Comparison of ENCODE assay signal across 26 cellular contexts in the genomic region with DNA sequence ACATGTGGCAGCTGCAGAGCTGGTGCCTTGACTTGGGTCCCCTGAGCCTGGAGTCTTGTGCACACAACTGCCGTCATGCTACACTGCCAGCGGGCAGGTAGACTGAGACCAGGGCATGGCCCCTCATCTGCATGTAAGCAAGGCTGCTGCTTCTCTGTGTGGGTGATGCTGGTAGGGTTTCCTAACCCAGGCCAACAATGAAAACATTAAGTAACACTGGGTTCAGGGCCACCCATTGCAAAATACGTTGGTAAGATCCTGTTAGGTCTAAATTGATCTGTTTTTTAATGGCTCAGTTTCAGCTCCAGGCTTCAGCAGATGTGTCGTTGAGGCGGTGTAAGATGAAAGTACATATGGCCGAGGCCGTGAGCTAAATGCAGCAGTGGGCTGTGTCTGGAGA.
DNase-seq lines count a peak whose midpoint lies in the region; ATAC-seq and TF ChIP-seq lines count a peak whose summit lies in the region.
"Had no signal": no experiment of that assay in that cellular context is flagged by ENCODE, and none has a peak within 500 bp of the region (broad histone marks: within the 10 kb centered on the region; RNA-seq: fewer than 3 reads in every experiment).

No MANE protein-coding gene starts in this region.

- no peaks in the 10 kb centered on the region for H3K36me3 ChIP-seq in adipocyte (ENCODE audit: control insufficient read depth, insufficient read depth, low read length, severe bottlenecking)
- no peaks in the 10 kb centered on the region for H3K36me3 ChIP-seq in trophoblast cell (ENCODE audit: control insufficient read depth in 1 of 2, insufficient read depth in 2 of 2, low read length in 2 of 2)
- H3K36me3 ChIP-seq: adrenal gland, brain microvascular endothelial cell, ovary, uterus had no signal

- ATAC-seq in stimulated activated naive B cell treated with anti-CD40 and anti-IgM and Interleukin-4, amounts not matched to agents 10 μg/mL and 1 μg/mL and 100 μg/mL, for 72 hours (replicated peaks) = no peak
- ATAC-seq: activated CD8-positive, alpha-beta memory T cell treated with anti-CD3 and anti-CD28 coated beads, Interleukin-2, amount 10 ng/mL, durations not matched to agents 7 days and 5 days; GM12878; mucosa of descending colon had no signal

- H3K4me1 ChIP-seq in adipocyte (ENCODE audit: control insufficient read depth, insufficient read depth, low read length) (peaks cover 7% of the 10 kb centered on the region), trophoblast cell (ENCODE audit: control insufficient read depth in 1 of 2, insufficient read depth in 2 of 2, low read length in 2 of 2) (peaks cover 2% of the 10 kb centered on the region in 2 experiments)
- H3K4me1 ChIP-seq: adrenal gland, uterus had no signal

- no peak overlapping the region for H2AFZ ChIP-seq in trophoblast cell (ENCODE audit: insufficient read depth, low read length, poor library complexity)

- no peaks in the 10 kb centered on the region for H3K36me3 Mint-ChIP-seq in stimulated activated naive B cell treated with anti-CD40 and anti-IgM and Interleukin-4, amounts not matched to agents 10 μg/mL and 1 μg/mL and 100 μg/mL, for 72 hours
- H3K36me3 Mint-ChIP-seq: activated CD8-positive, alpha-beta memory T cell treated with anti-CD3 and anti-CD28 coated beads, Interleukin-2, amount 10 ng/mL, durations not matched to agents 7 days and 5 days; natural killer cell treated with Interleukin-12 subunit alpha and Interleukin-12 subunit beta and Interleukin-15 and Interleukin-18, amount 100 ng/mL, for 72 hours had no signal

- no peaks in the 10 kb centered on the region for H3K4me1 Mint-ChIP-seq in stimulated activated naive B cell treated with anti-CD40 and anti-IgM and Interleukin-4, amounts not matched to agents 10 μg/mL and 1 μg/mL and 100 μg/mL, for 72 hours
- H3K4me1 Mint-ChIP-seq: activated CD4-positive, alpha-beta T cell treated with anti-CD3 and anti-CD28 coated beads, Interleukin-2, amount 10 ng/mL, durations not matched to agents 24 days and 14 days; activated CD8-positive, alpha-beta memory T cell treated with anti-CD3 and anti-CD28 coated beads, Interleukin-2, amount 10 ng/mL, durations not matched to agents 7 days and 5 days had no signal

- H3K79me2 ChIP-seq in trophoblast cell (ENCODE audit: control insufficient read depth, insufficient read depth, low read length, poor library complexity) = no peaks in the 10 kb centered on the region

- no peak overlapping the region for H2BK5ac ChIP-seq in trophoblast cell (ENCODE audit: low read depth, low read length, poor library complexity)

- no peak overlapping the region for H3K4me3 ChIP-seq in HL-60 (replicated peaks; ENCODE audit: insufficient read depth, low read length)
- H3K4me3 ChIP-seq in adipocyte (ENCODE audit: low read length) = no peak overlapping the region
- no peak overlapping the region for H3K4me3 ChIP-seq in trophoblast cell (ENCODE audit: low read depth, low read length)
- H3K4me3 ChIP-seq: adrenal gland, GM12878, mucosa of descending colon, ovary, smooth muscle cell, uterus had no signal

- H3K79me1 ChIP-seq in trophoblast cell (ENCODE audit: low read length) = no peaks in the 10 kb centered on the region

- H3K4me3 Mint-ChIP-seq in stimulated activated naive B cell treated with anti-CD40 and anti-IgM and Interleukin-4, amounts not matched to agents 10 μg/mL and 1 μg/mL and 100 μg/mL, for 72 hours = no peak overlapping the region
- H3K4me3 Mint-ChIP-seq: activated CD4-positive, alpha-beta T cell treated with anti-CD3 and anti-CD28 coated beads, Interleukin-2, amount 10 ng/mL, durations not matched to agents 24 days and 14 days; activated CD8-positive, alpha-beta memory T cell treated with anti-CD3 and anti-CD28 coated beads, Interleukin-2, amount 10 ng/mL, durations not matched to agents 7 days and 5 days; natural killer cell treated with Interleukin-12 subunit alpha and Interleukin-12 subunit beta and Interleukin-15 and Interleukin-18, amount 100 ng/mL, for 72 hours had no signal

- H3K4me2 ChIP-seq in trophoblast cell (ENCODE audit: low read length) = no peak overlapping the region
- H3K4me2 ChIP-seq: KMS-11, smooth muscle cell had no signal

- no peak overlapping the region for H3K4ac ChIP-seq in trophoblast cell (ENCODE audit: low read depth, low read length)

- no peak overlapping the region for H4K91ac ChIP-seq in trophoblast cell (ENCODE audit: low read depth, low read length)

- no peaks in the 10 kb centered on the region for H3K27me3 Mint-ChIP-seq in stimulated activated naive B cell treated with anti-CD40 and anti-IgM and Interleukin-4, amounts not matched to agents 10 μg/mL and 1 μg/mL and 100 μg/mL, for 72 hours
- H3K27me3 Mint-ChIP-seq: activated CD4-positive, alpha-beta T cell treated with anti-CD3 and anti-CD28 coated beads, Interleukin-2, amount 10 ng/mL, durations not matched to agents 24 days and 14 days; activated CD8-positive, alpha-beta memory T cell treated with anti-CD3 and anti-CD28 coated beads, Interleukin-2, amount 10 ng/mL, durations not matched to agents 7 days and 5 days had no signal

- no peak overlapping the region for H3K9ac ChIP-seq in adipocyte (ENCODE audit: low read length)
- H3K9ac ChIP-seq in trophoblast cell (ENCODE audit: low read length) = no peak overlapping the region
- H3K9ac ChIP-seq: KMS-11 had no signal

- no peak overlapping the region for H4K12ac ChIP-seq in trophoblast cell (ENCODE audit: low read depth, low read length)

- no peak overlapping the region for H2BK120ac ChIP-seq in trophoblast cell (ENCODE audit: insufficient read depth, low read length, poor library complexity)

- no peak overlapping the region for H3K27ac Mint-ChIP-seq in stimulated activated naive B cell treated with anti-CD40 and anti-IgM and Interleukin-4, amounts not matched to agents 10 μg/mL and 1 μg/mL and 100 μg/mL, for 72 hours
- H3K27ac Mint-ChIP-seq: activated CD4-positive, alpha-beta T cell treated with anti-CD3 and anti-CD28 coated beads, Interleukin-2, amount 10 ng/mL, durations not matched to agents 24 days and 14 days; activated CD8-positive, alpha-beta memory T cell treated with anti-CD3 and anti-CD28 coated beads, Interleukin-2, amount 10 ng/mL, durations not matched to agents 7 days and 5 days; natural killer cell treated with Interleukin-12 subunit alpha and Interleukin-12 subunit beta and Interleukin-15 and Interleukin-18, amount 100 ng/mL, for 72 hours had no signal

- TF ChIP-seq CTCF in HL-60 (IDR thresholded peaks at IDR 0.05; ENCODE audit: insufficient read depth, low read length) = no peak

- DNase-seq in HL-60 (ENCODE audit: low read depth in 1 of 2, low spot score in 1 of 2) (peak; percentile 77 to 96), NCI-H187 treated with DMSO at 0.1 percent for 48 hours (lab: John Stamatoyannopoulos, UW) (peak; percentile 83), adipocyte (ENCODE audit: low read depth) (peak; percentile 20), trophoblast cell (peak; percentile 90 to 93), amygdala (lab: John Stamatoyannopoulos, UW) (no peak), NCI-H1417 treated with DMSO at 0.1 percent for 48 hours (lab: John Stamatoyannopoulos, UW) (no peak), DMS53 treated with DMSO at 0.1 percent for 48 hours (lab: John Stamatoyannopoulos, UW; ENCODE audit: unreplicated experiment) (no peak)
- DNase-seq in stimulated activated naive B cell treated with anti-CD40 and anti-IgM and Interleukin-4, amounts not matched to agents 10 μg/mL and 1 μg/mL and 100 μg/mL, for 72 hours = no peak
- DNase-seq: activated CD4-positive, alpha-beta T cell treated with anti-CD3 and anti-CD28 coated beads, Interleukin-2, amount 10 ng/mL, durations not matched to agents 24 days and 14 days; activated CD8-positive, alpha-beta memory T cell treated with anti-CD3 and anti-CD28 coated beads, Interleukin-2, amount 10 ng/mL, durations not matched to agents 7 days and 5 days; activated naive CD4-positive, alpha-beta T cell; activated T-cell treated with anti-CD3 and anti-CD28 coated beads, Interleukin-2, amount 50 U/mL, for 48 hours; brain microvascular endothelial cell; Calu3; mucosa of descending colon; NCI-H1930; NCI-H69; ovary; T-helper 9 cell; uterus had no signal

- H4K8ac ChIP-seq in trophoblast cell (ENCODE audit: low read depth, low read length) = no peak overlapping the region

- peaks cover 0 to 4% of the 10 kb centered on the region in 2 donors for H3K9me3 Mint-ChIP-seq in stimulated activated naive B cell treated with anti-CD40 and anti-IgM and Interleukin-4, amounts not matched to agents 10 μg/mL and 1 μg/mL and 100 μg/mL, for 72 hours
- H3K9me3 Mint-ChIP-seq: activated CD4-positive, alpha-beta T cell treated with anti-CD3 and anti-CD28 coated beads, Interleukin-2, amount 10 ng/mL, durations not matched to agents 24 days and 14 days; natural killer cell treated with Interleukin-12 subunit alpha and Interleukin-12 subunit beta and Interleukin-15 and Interleukin-18, amount 100 ng/mL, for 72 hours had no signal

- WGBS in trophoblast cell (ENCODE audit: extremely low coverage, insufficient coverage, insufficient read length) = no CpG with 5 or more reads among the region's 7 CpGs

- H2BK12ac ChIP-seq in trophoblast cell (ENCODE audit: low read length) = no peak overlapping the region

- H2AK5ac ChIP-seq in trophoblast cell (ENCODE audit: low read length) = no peak overlapping the region

- no peak overlapping the region for H3K14ac ChIP-seq in trophoblast cell (ENCODE audit: low read length)

- H3K18ac ChIP-seq in trophoblast cell (ENCODE audit: low read length) = no peak overlapping the region

- H3K27me3 ChIP-seq in HL-60 (ENCODE audit: insufficient read depth, poor library complexity, severe bottlenecking) = no peaks in the 10 kb centered on the region
- H3K27me3 ChIP-seq in adipocyte (replicated peaks; ENCODE audit: control insufficient read depth, insufficient read depth, low read length) = no peaks in the 10 kb centered on the region
- H3K27me3 ChIP-seq in trophoblast cell (ENCODE audit: insufficient read depth, low read length) = no peaks in the 10 kb centered on the region
- H3K27me3 ChIP-seq: adrenal gland, brain microvascular endothelial cell, ovary, uterus had no signal

- no peak overlapping the region for H3K23ac ChIP-seq in trophoblast cell (ENCODE audit: low read length)

- no peaks in the 10 kb centered on the region for H3K9me3 ChIP-seq in adipocyte (ENCODE audit: control insufficient read depth, low read length)
- H3K9me3 ChIP-seq in trophoblast cell (ENCODE audit: insufficient read depth, low read depth, low read length) = peaks cover 7% of the 10 kb centered on the region
- H3K9me3 ChIP-seq: adrenal gland, mucosa of descending colon, ovary, uterus had no signal

- H3K27ac ChIP-seq in HL-60 (replicated peaks) (peak overlapping the region; percentile 83), trophoblast cell (ENCODE audit: low read depth, low read length) (no peak overlapping the region)
- H3K27ac ChIP-seq: adrenal gland, brain microvascular endothelial cell, C4-2B, KMS-11, ovary, uterus had no signal

Comparison
In these comparisons a context has a peak if more than half of its experiments do, and no peak if none do; other contexts are left out.
1. DNase-seq: peak in HL-60 (2 of 2), NCI-H187 treated with DMSO at 0.1 percent for 48 hours (single experiment), adipocyte (single experiment) and trophoblast cell (2 of 2); none in amygdala (0 of 56), NCI-H1417 treated with DMSO at 0.1 percent for 48 hours (single experiment), DMS53 treated with DMSO at 0.1 percent for 48 hours (single experiment) and stimulated activated naive B cell treated with anti-CD40 and anti-IgM and Interleukin-4, amounts not matched to agents 10 μg/mL and 1 μg/mL and 100 μg/mL, for 72 hours (single experiment).